In genomic region chr1:3473381-3473844, GRCh38 we compare ENCODE assay signal across 14 cellular contexts. TPM values are rescaled to one million over a fixed set of nuclear protein-coding genes. Genes with fewer than 3 reads are reported as not detected.
DNase-seq lines count a peak whose midpoint lies in the region; ATAC-seq, FAIRE-seq and TF ChIP-seq lines count a peak whose summit lies in the region.
"Had no signal": no experiment of that assay in that cellular context is flagged by ENCODE, and none has a peak within 500 bp of the region (broad histone marks: within the 10 kb centered on the region; RNA-seq: fewer than 3 reads in every experiment).

No MANE protein-coding gene starts in this region.

- H3K27ac ChIP-seq in MM.1S (ENCODE audit: low read length) = no peak overlapping the region
- H3K27ac ChIP-seq: coronary artery had no signal

- H3K27ac Mint-ChIP-seq in HFFc6 = no peak overlapping the region; the same call in 1 of the 2 replicates

- FAIRE-seq in urothelium cell line (lab: Jason Lieb, UNC) = no peak

- H3F3A ChIP-seq in MM.1S (ENCODE audit: insufficient read depth, low read length) = no peaks in the 10 kb centered on the region

- H3K4me3 ChIP-seq in astrocyte of the cerebellum (ENCODE audit: low read depth, low read length) (no peak overlapping the region), MM.1S (ENCODE audit: low read length) (no peak overlapping the region)
- H3K4me3 ChIP-seq: coronary artery, mucosa of descending colon, skin epidermis had no signal

- H3K4me1 ChIP-seq in MM.1S (ENCODE audit: low read length) = no peaks in the 10 kb centered on the region

- no peak for TF ChIP-seq CTCF in HFFc6 (IDR thresholded peaks at IDR 0.05)
- no peak for TF ChIP-seq CTCF in astrocyte of the cerebellum (IDR thresholded peaks at IDR 0.05; ENCODE audit: low read depth, low read length, missing control alignments)
- TF ChIP-seq CTCF in MM.1S (IDR thresholded peaks at IDR 0.05; ENCODE audit: low read length) = no peak

- peak overlapping the region; percentile 16; the same call in 1 of the 2 replicates for H3K4me3 Mint-ChIP-seq in HFFc6

- no peaks in the 10 kb centered on the region; the same call in 1 of the 2 replicates for H3K27me3 Mint-ChIP-seq in HFFc6 (ENCODE audit: insufficient read depth)

- no peaks in the 10 kb centered on the region for H3K9me3 Mint-ChIP-seq in HFFc6

- no peaks in the 10 kb centered on the region for H3K36me3 Mint-ChIP-seq in HFFc6 (ENCODE audit: low read depth)

- H3K9ac ChIP-seq in MM.1S (ENCODE audit: low read length) = no peak overlapping the region

- no peak overlapping the region for H2AFZ ChIP-seq in MM.1S (ENCODE audit: low read length)

- no peaks in the 10 kb centered on the region for H3K36me3 ChIP-seq in MM.1S (replicated peaks; ENCODE audit: insufficient read depth, low read length)

- no peak overlapping the region for H3K4me2 ChIP-seq in MM.1S (ENCODE audit: low read depth, low read length)

- H3K27me3 ChIP-seq in MM.1S (replicated peaks; ENCODE audit: insufficient read depth, low read length) = peaks cover 51% of the 10 kb centered on the region

- no peaks in the 10 kb centered on the region for H3K79me2 ChIP-seq in MM.1S (ENCODE audit: low read length)

- H3K9me3 ChIP-seq in MM.1S (replicated peaks; ENCODE audit: insufficient read depth, low read length) = no peaks in the 10 kb centered on the region
- H3K9me3 ChIP-seq: mucosa of descending colon had no signal

- ATAC-seq in HG03097 (IDR thresholded peaks at IDR 0.05; ENCODE audit: low FRiP score, unreplicated experiment) = no peak
- ATAC-seq: mucosa of descending colon had no signal

- DNase-seq in HFFc6 = peak; percentile 63
- peak; percentile 93 for DNase-seq in astrocyte of the cerebellum (ENCODE audit: low read depth)
- DNase-seq in glomerular visceral epithelial cell (ENCODE audit: extremely low spot score) = peak; percentile 83
- peak; percentile 51 for DNase-seq in urothelium cell line (ENCODE audit: low spot score)
- DNase-seq in NCI-H1930 (lab: John Stamatoyannopoulos, UW) = no peak
- DNase-seq in MM.1S = no peak
- DNase-seq: activated CD4-positive, alpha-beta T cell treated with anti-CD3 and anti-CD28 coated beads for 4 hours; activated gamma-delta T cell; GDM1; NCI-H524 had no signal

- H4K20me1 ChIP-seq in MM.1S (ENCODE audit: insufficient read depth, low read length) = no peaks in the 10 kb centered on the region

- peaks cover 21% of the 10 kb centered on the region for H3K4me1 Mint-ChIP-seq in HFFc6 (ENCODE audit: low read depth)

- H3K9me2 ChIP-seq in MM.1S (replicated peaks; ENCODE audit: insufficient read depth, low read length) = no peaks in the 10 kb centered on the region

- in situ Hi-C loops in astrocyte of the cerebellum (cut with HindIII; ENCODE audit: low sequenced_read_pairs) = no loop called here

RNA-seq across cellular contexts. Expression of gene ARHGEF16, which starts 18.9 kb away (rescaled TPM):
- total RNA-seq in HFFc6 (2021; fragmentation: NEBNext Ultra II Directional; extraction: Animal tissue kit (Norgen Biotek cat#: 25700)) = under 1 TPM in 3 of 6 experiments, not detected in 3; 0.08 to 0.18 (median 0.17) TPM

Comparison
In these comparisons a context has a peak if more than half of its experiments do, and no peak if none do; other contexts are left out.
1. DNase-seq: peak in HFFc6 (single experiment), astrocyte of the cerebellum (single experiment), glomerular visceral epithelial cell (single experiment) and urothelium cell line (single experiment); none in NCI-H1930 (0 of 2) and MM.1S (single experiment).